ENCODE assay signal across 9 cellular contexts in the genomic region with DNA sequence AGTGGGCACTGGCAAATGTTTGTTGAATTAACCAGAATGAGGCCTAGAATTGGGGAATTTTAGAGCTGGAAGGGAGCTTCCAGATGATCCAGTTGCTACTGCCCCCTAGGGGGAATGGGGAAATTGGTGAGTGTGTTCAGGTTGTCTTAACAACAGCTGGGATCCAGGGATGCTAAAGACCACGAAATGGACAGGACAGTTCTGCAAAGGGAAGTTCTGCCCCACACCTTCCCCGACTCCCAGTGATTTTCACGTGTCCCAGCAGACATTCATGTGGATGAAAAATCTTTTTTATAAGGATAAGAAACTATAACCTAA. TPM values are rescaled to one million over a fixed set of nuclear protein-coding genes. Genes with fewer than 3 reads are reported as not detected.
DNase-seq lines count a peak whose midpoint lies in the region; ATAC-seq, FAIRE-seq and TF ChIP-seq lines count a peak whose summit lies in the region.
"Had no signal": no experiment of that assay in that cellular context is flagged by ENCODE, and none has a peak within 500 bp of the region (broad histone marks: within the 10 kb centered on the region; RNA-seq: fewer than 3 reads in every experiment).

No MANE protein-coding gene starts in this region.

- no peak overlapping the region for H3K27ac ChIP-seq in K562 (ENCODE audit: extremely low read depth, low read depth, low read length)
- no peak overlapping the region for H3K27ac ChIP-seq in spleen

- TF ChIP-seq RAD21 in K562 (CRISPR knock-in tag; conservative IDR thresholded peaks at IDR 0.05 in 1 of 2, IDR thresholded peaks at IDR 0.05 in 1 of 2) = peak in 1 of 2 experiments; percentile 59; a peak in 2 of 4 replicates

- in situ Hi-C loops in K562 (cut with MboI) = no loop called here

- no peak overlapping the region for H3K4me3 ChIP-seq in K562
- no peak overlapping the region for H3K4me3 ChIP-seq in spleen
- H3K4me3 ChIP-seq: lung had no signal

- CTCF ChIA-PET in K562 (lab: Yijun Ruan, JAX; ENCODE audit: low intra/inter-chr PET ratio) = interaction anchor here (1.8 kb wide), 1 partner anchor 53 kb away, joined by 4 read pairs; no protein-coding TSS in a partner anchor

- no peak overlapping the region for H2AFZ ChIP-seq in K562 (ENCODE audit: low read depth, low read length)

- H3K4me2 ChIP-seq in K562 (ENCODE audit: insufficient read depth, low read length) = no peak overlapping the region

- H3K9me3 ChIP-seq in K562 (replicated peaks; ENCODE audit: control insufficient read depth, insufficient read depth, low read depth, low read length) (no peaks in the 10 kb centered on the region), spleen (no peaks in the 10 kb centered on the region)

- peaks cover 6 to 18% of the 10 kb centered on the region in 2 experiments; a peak in 4 of 5 replicates for H3K27me3 ChIP-seq in K562 (ENCODE audit: control insufficient read depth in 2 of 2, insufficient read depth in 2 of 2, low read length in 2 of 2)
- no peaks in the 10 kb centered on the region for H3K27me3 ChIP-seq in spleen (replicated peaks in 1 of 7)

- peaks cover 51% of the 10 kb centered on the region for H3K4me1 Mint-ChIP-seq in nephron progenitor cell
- H3K4me1 Mint-ChIP-seq in effector memory CD8-positive, alpha-beta T cell (ENCODE audit: low read depth in 2 of 2) = peaks cover 0 to 7% of the 10 kb centered on the region in 2 donors

- FAIRE-seq in K562 (lab: Jason Lieb, UNC) = peak; percentile 70

- peaks cover 5 to 9% of the 10 kb centered on the region in 2 experiments for H3K4me1 ChIP-seq in K562 (replicated peaks in 1 of 2; ENCODE audit: control insufficient read depth in 2 of 2, insufficient read depth in 2 of 2, low read length in 2 of 2)
- H3K4me1 ChIP-seq in spleen = peaks cover 0 to 4% (median 0%) of the 10 kb centered on the region in 6 donors

- peaks cover 15% of the 10 kb centered on the region for H3K36me3 Mint-ChIP-seq in nephron progenitor cell (ENCODE audit: low read depth)
- H3K36me3 Mint-ChIP-seq in effector memory CD8-positive, alpha-beta T cell (ENCODE audit: insufficient read depth) = peaks cover 29% of the 10 kb centered on the region

- POLR2A ChIA-PET in K562 (lab: Yijun Ruan, JAX) = interaction anchor here (0.6 to 0.7 kb wide), 2 partner anchors 13 to 423 kb away, joined by 3 read pairs; no protein-coding TSS in a partner anchor

- 2% methylated on average over 3 of the region's 3 CpGs for WGBS in K562 (ENCODE audit: insufficient coverage, low coverage, missing lambda C conversion rate)
- 65 to 79% (median 75%) methylated on average over 3 of the region's 3 CpGs for WGBS in spleen, 5 donors

- no peak for TF ChIP-seq POLR2A in K562 (conservative IDR thresholded peaks at IDR 0.05)
- TF ChIP-seq POLR2A in spleen (IDR thresholded peaks at IDR 0.05) = no peak

- H4K20me1 ChIP-seq in K562 (replicated peaks; ENCODE audit: control insufficient read depth, insufficient read depth, low read length) = no peaks in the 10 kb centered on the region

- H3K27me3 Mint-ChIP-seq in nephron progenitor cell (ENCODE audit: low read depth, poor library complexity) = peaks cover 4% of the 10 kb centered on the region
- H3K27me3 Mint-ChIP-seq in effector memory CD8-positive, alpha-beta T cell = no peaks in the 10 kb centered on the region

- no TSS peak for BruUV-seq in K562 (replicated peaks; lab: Mats Ljungman, UMichigan)

- intact Hi-C loops in K562 (cut with micrococcal nuclease) (no loop called here), spleen (cut with DNase I; ENCODE audit: low total_unique reads) (no loop called here)

- no peaks in the 10 kb centered on the region for H3K9me3 Mint-ChIP-seq in nephron progenitor cell
- H3K9me3 Mint-ChIP-seq in effector memory CD8-positive, alpha-beta T cell = no peaks in the 10 kb centered on the region

- TF ChIP-seq CTCF in K562 (IDR thresholded peaks at IDR 0.05 in 2 of 3, conservative IDR thresholded peaks at IDR 0.05 in 1 of 3; ENCODE audit: insufficient read depth in 2 of 3, low read depth in 1 of 3, low read length in 3 of 3) (peak; percentile 64 to 76 (median 75)), nephron progenitor cell (IDR thresholded peaks at IDR 0.05) (peak; percentile 17), spleen (IDR thresholded peaks at IDR 0.05 in 8 of 11, conservative IDR thresholded peaks at IDR 0.05 in 3 of 11) (peak in 1 of 11 experiments; percentile 16)

- peak; percentile 60 for ATAC-seq in K562
- ATAC-seq in GM21423 (IDR thresholded peaks at IDR 0.05; ENCODE audit: unreplicated experiment) = no peak
- ATAC-seq in effector memory CD8-positive, alpha-beta T cell (replicated peaks) = no peak

- TF ChIP-seq EP300 in K562 (IDR thresholded peaks at IDR 0.05; ENCODE audit: low read length) = no peak

- H3K9me1 ChIP-seq in K562 (ENCODE audit: control insufficient read depth, insufficient read depth, low read length) = no peaks in the 10 kb centered on the region

- H3K36me3 ChIP-seq in K562 (ENCODE audit: control insufficient read depth, insufficient read depth, low read length) (no peaks in the 10 kb centered on the region), spleen (peaks cover 0 to 79% (median 16%) of the 10 kb centered on the region in 6 donors)

- no peak overlapping the region for H3K27ac Mint-ChIP-seq in nephron progenitor cell
- H3K27ac Mint-ChIP-seq in effector memory CD8-positive, alpha-beta T cell = no peak overlapping the region

- no peak overlapping the region for H3K4me3 Mint-ChIP-seq in nephron progenitor cell
- H3K4me3 Mint-ChIP-seq in effector memory CD8-positive, alpha-beta T cell = no peak overlapping the region

- H3K9ac ChIP-seq in K562 (ENCODE audit: insufficient read depth in 1 of 2, low read depth in 2 of 2, low read length in 2 of 2) = no peak overlapping the region

- DNase-seq in DMS53 (lab: John Stamatoyannopoulos, UW) (peak; percentile 44), DMS53 treated with DMSO at 0.1 percent for 48 hours (lab: John Stamatoyannopoulos, UW; ENCODE audit: unreplicated experiment) (no peak), Kasumi-1 (lab: John Stamatoyannopoulos, UW) (peak; percentile 8 to 11), K562 (ENCODE audit: extremely low read depth in 1 of 4, low spot score in 3 of 4) (peak; percentile 46 to 61 (median 56)), nephron progenitor cell (no peak), spleen (no peak)
- no peak for DNase-seq in effector memory CD8-positive, alpha-beta T cell

- H3K79me2 ChIP-seq in K562 (ENCODE audit: control insufficient read depth, insufficient read depth, low read length) = no peaks in the 10 kb centered on the region

TF ChIP-seq in K562, 482 proteins besides CTCF, POLR2A, EP300 and RAD21 (continues in another document):
- peak in 1 of 2 experiments; percentile 71; a peak in 1 of 4 replicates for TF ChIP-seq RCOR1 (IDR thresholded peaks at IDR 0.05; ENCODE audit: borderline replicate concordance in 1 of 2, low read depth in 2 of 2, low read length in 2 of 2)
- peak; percentile 73; the same call in 1 of the 2 replicates for TF ChIP-seq CTBP1 (IDR thresholded peaks at IDR 0.05; ENCODE audit: borderline replicate concordance)
- TF ChIP-seq MYNN (IDR thresholded peaks at IDR 0.05) = no peak
- no peak for TF ChIP-seq MYNN (CRISPR knock-in tag; IDR thresholded peaks at IDR 0.05)
- 0 out of 2 replicates have a peak, but pooled peaks have one; percentile 17 for TF ChIP-seq TEAD4 (IDR thresholded peaks at IDR 0.05; ENCODE audit: low read length)
- TF ChIP-seq TEAD4 (CRISPR knock-in tag; IDR thresholded peaks at IDR 0.05; ENCODE audit: borderline replicate concordance) = no peak
- TF ChIP-seq, protein P1, sequence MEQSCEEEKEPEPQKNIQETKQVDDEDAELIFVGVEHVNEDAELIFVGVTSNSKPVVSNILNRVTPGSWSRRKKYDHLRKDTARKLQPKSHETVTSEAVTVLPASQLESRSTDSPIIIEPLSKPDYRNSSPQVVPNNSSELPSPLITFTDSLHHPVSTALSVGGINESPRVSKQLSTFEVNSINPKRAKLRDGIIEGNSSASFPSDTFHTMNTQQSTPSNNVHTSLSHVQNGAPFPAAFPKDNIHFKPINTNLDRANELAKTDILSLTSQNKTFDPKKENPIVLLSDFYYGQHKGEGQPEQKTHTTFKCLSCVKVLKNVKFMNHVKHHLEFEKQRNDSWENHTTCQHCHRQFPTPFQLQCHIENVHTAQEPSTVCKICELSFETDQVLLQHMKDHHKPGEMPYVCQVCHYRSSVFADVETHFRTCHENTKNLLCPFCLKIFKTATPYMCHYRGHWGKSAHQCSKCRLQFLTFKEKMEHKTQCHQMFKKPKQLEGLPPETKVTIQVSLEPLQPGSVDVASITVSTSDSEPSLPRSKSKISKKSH (CRISPR knock-in tag; IDR thresholded peaks at IDR 0.05) = no peak

RNA-seq across cellular contexts. Expression of a gene that starts 33.9 kb away (rescaled TPM):
- total RNA-seq in K562 (2011; cell fraction: chromatin; rRNA removed; ENCODE audit: low replicate concordance) = 1.6 and 2.5 TPM in 2 replicates
- 1.4 and 2.3 TPM in 2 replicates for total RNA-seq in K562 (2011; cell fraction: nucleolus; rRNA removed)
- 1.7 and 2.3 TPM in 2 replicates for total RNA-seq in K562 (2011; cell fraction: nucleoplasm; rRNA removed)
- total RNA-seq in K562 (2014; rRNA removed) (0.94 and 1.5 TPM in 2 replicates), K562 (2014; rRNA removed; fragmentation: Illumina TruSeq; extraction: Trizol) (0.26 and 0.36 TPM in 2 replicates), K562 (2015; rRNA removed; fragmentation: Illumina TruSeq; extraction: Trizol) (0.22 and 0.60 TPM in 2 replicates), K562 (2021) (2.2 and 2.3 TPM in 2 replicates), spleen (10 to 100 TPM in 4 of 7 donors, 1 to 10 TPM in 3; 8.0 to 16.1 (median 10.2) TPM)
- polyA plus RNA-seq in K562 (2011; rRNA removed) (0.18 and 0.41 TPM in 2 replicates), K562 (2014; fragmentation: Illumina TruSeq; extraction: Trizol) (1.3 and 1.4 TPM in 2 replicates), K562 (2014; fragmentation: Nextera tagmentation; extraction: Ambion mirVana) (under 1 TPM; 0.27 to 0.62 TPM), K562 (2014; rRNA removed) (0.52 and 0.58 TPM in 2 replicates), spleen (1 to 10 TPM; 2.5 to 3.9 (median 3.7) TPM)
- polyA plus RNA-seq in K562 (2011; cell fraction: cytosol; rRNA removed) = 0.25 and 0.70 TPM in 2 replicates
- polyA plus RNA-seq in K562 (2011; cell fraction: nucleus; rRNA removed) = 0.83 and 2.1 TPM in 2 replicates
- 1.4 and 2.9 TPM in 2 replicates for polyA plus RNA-seq in K562 (2012)
- 0.11 and 0.15 TPM in 2 replicates for polyA minus RNA-seq in K562 (2011; rRNA and poly(A)+ RNA removed)
- polyA minus RNA-seq in K562 (2011; cell fraction: cytosol; rRNA and poly(A)+ RNA removed) = 0.73 and 0.95 TPM in 2 replicates
- polyA minus RNA-seq in K562 (2011; cell fraction: nucleus; rRNA and poly(A)+ RNA removed) = 0.40 and 1.1 TPM in 2 replicates

Comparison
In these comparisons a context has a peak if more than half of its experiments do, and no peak if none do; other contexts are left out.
1. DNase-seq: peak in DMS53 (single experiment), Kasumi-1 (2 of 2) and K562 (4 of 4); none in DMS53 treated with DMSO at 0.1 percent for 48 hours (single experiment), nephron progenitor cell (single experiment), spleen (single experiment) and effector memory CD8-positive, alpha-beta T cell (0 of 3).